ENCODE assay signal across 11 cellular contexts in genomic region chr1:935751-936231, GRCh38. TPM values are rescaled to one million over a fixed set of nuclear protein-coding genes. Genes with fewer than 3 reads are reported as not detected.
DNase-seq lines count a peak whose midpoint lies in the region; ATAC-seq and TF ChIP-seq lines count a peak whose summit lies in the region.
"Had no signal": no experiment of that assay in that cellular context is flagged by ENCODE, and none has a peak within 500 bp of the region (broad histone marks: within the 10 kb centered on the region; RNA-seq: fewer than 3 reads in every experiment).

No MANE protein-coding gene starts in this region.

- no peak overlapping the region for H3K9ac ChIP-seq in skeletal muscle satellite cell (ENCODE audit: low read depth, low read length)

- H3K27me3 ChIP-seq in heart right ventricle = peaks cover 23 to 87% (median 80%) of the 10 kb centered on the region in 7 donors
- no peaks in the 10 kb centered on the region for H3K27me3 ChIP-seq in SJCRH30
- peaks cover 13% of the 10 kb centered on the region for H3K27me3 ChIP-seq in skeletal muscle satellite cell (ENCODE audit: control insufficient read depth, insufficient read depth, low read length)
- no peaks in the 10 kb centered on the region for H3K27me3 ChIP-seq in vagina

- 6 to 13% methylated on average over 30 of the region's 30 CpGs for WGBS in heart right ventricle, 2 donors

- no peak for TF ChIP-seq POLR2A in vagina (IDR thresholded peaks at IDR 0.05)

- H3K9me3 ChIP-seq in heart right ventricle (no peaks in the 10 kb centered on the region), SJCRH30 (replicated peaks) (no peaks in the 10 kb centered on the region), skeletal muscle satellite cell (replicated peaks; ENCODE audit: low read length) (no peaks in the 10 kb centered on the region), vagina (no peaks in the 10 kb centered on the region)
- H3K9me3 ChIP-seq: tibial artery had no signal

- no peaks in the 10 kb centered on the region for H3K36me3 ChIP-seq in heart right ventricle
- no peaks in the 10 kb centered on the region for H3K36me3 ChIP-seq in SJCRH30
- no peaks in the 10 kb centered on the region for H3K36me3 ChIP-seq in skeletal muscle satellite cell (ENCODE audit: insufficient read depth, low read length)
- no peaks in the 10 kb centered on the region for H3K36me3 ChIP-seq in vagina
- H3K36me3 ChIP-seq: tibial artery had no signal

- H3K27ac ChIP-seq in heart right ventricle (no peak overlapping the region), SJCRH30 (peak overlapping the region; percentile 56), vagina (no peak overlapping the region)
- H3K27ac ChIP-seq: tibial artery had no signal

- ATAC-seq in left cardiac atrium = no peak
- no peak for ATAC-seq in heart right ventricle

- intact Hi-C loops in left cardiac atrium (cut with DNase I) = no loop called here
- intact Hi-C loops in heart right ventricle (cut with DNase I) = loop anchor here in 1 of 10 donors (5.0 kb wide), 1 partner anchor 33 kb away; no protein-coding TSS in a partner anchor
- intact Hi-C loops in vagina (cut with DNase I) = no loop called here

- H3K4me1 ChIP-seq in heart right ventricle (peaks cover 3 to 29% (median 21%) of the 10 kb centered on the region in 9 donors), SJCRH30 (peaks cover 70% of the 10 kb centered on the region), skeletal muscle satellite cell (ENCODE audit: control insufficient read depth, insufficient read depth, low read length) (peaks cover 37% of the 10 kb centered on the region), vagina (peaks cover 23% of the 10 kb centered on the region)

- TF ChIP-seq CTCF in heart right ventricle (IDR thresholded peaks at IDR 0.05) (no peak), vagina (IDR thresholded peaks at IDR 0.05) (no peak)

- DNase-seq in left cardiac atrium (peak; percentile 65), heart right ventricle (no peak), SJCRH30 (peak; percentile 98 to 99), KBM-7 (no peak), vagina (ENCODE audit: extremely low spot score in 2 of 2) (no peak)
- DNase-seq: ACHN; NCI-H1048; stimulated activated CD4-positive, alpha-beta T cell treated with anti-CD3 and anti-CD28 coated beads, Interleukin-4, amount 100 ng/mL, for 1 hour; T-helper 1 cell; tibial artery had no signal

- in situ Hi-C loops in KBM-7 (cut with MboI; ENCODE audit: low pct_unique_long_range_greater_than_20kb, low sequenced_read_pairs) = no loop called here

- H3K4me3 ChIP-seq in heart right ventricle = no peak overlapping the region
- H3K4me3 ChIP-seq in SJCRH30 = peak overlapping the region; percentile 44
- no peak overlapping the region for H3K4me3 ChIP-seq in skeletal muscle satellite cell (ENCODE audit: low read length)
- H3K4me3 ChIP-seq in vagina = no peak overlapping the region
- H3K4me3 ChIP-seq: tibial artery had no signal

- H3K4me2 ChIP-seq in skeletal muscle satellite cell (ENCODE audit: low read length) = peak overlapping the region; percentile 45

RNA-seq across cellular contexts. Expression of gene SAMD11, which starts 12.1 kb away (rescaled TPM):
- 1 to 10 TPM; 5.1 to 7.5 TPM for total RNA-seq in left cardiac atrium
- 1 to 10 TPM in 8 of 10 donors, under 1 TPM in 2; 0.87 to 2.2 (median 1.2) TPM for total RNA-seq in heart right ventricle
- 1 to 10 TPM; 1.5 to 2.4 TPM for polyA plus RNA-seq in heart right ventricle
- total RNA-seq in SJCRH30 (2014; rRNA removed; shearing (Covaris generic)) = 39.0 and 39.2 TPM in 2 replicates
- 4.2 and 7.1 TPM in 2 replicates for total RNA-seq in skeletal muscle satellite cell (2012; rRNA removed)
- total RNA-seq in vagina = 33.9 TPM

RNA-seq across cellular contexts. Expression of gene NOC2L, which starts 23.3 kb away (rescaled TPM):
- total RNA-seq in left cardiac atrium (10 to 100 TPM; 38.1 to 48.7 TPM), heart right ventricle (10 to 100 TPM; 38.3 to 52.5 (median 42.6) TPM), vagina (42.5 TPM)
- polyA plus RNA-seq in heart right ventricle = 10 to 100 TPM; 62.5 to 64.8 TPM
- 147 and 150 TPM in 2 replicates for total RNA-seq in SJCRH30 (2014; rRNA removed; shearing (Covaris generic))
- total RNA-seq in skeletal muscle satellite cell (2012; rRNA removed) = 137 and 144 TPM in 2 replicates

RNA-seq across cellular contexts. Expression of gene KLHL17, which starts 24.6 kb away (rescaled TPM):
- total RNA-seq in left cardiac atrium = 1 to 10 TPM; 5.7 to 8.2 TPM
- 1 to 10 TPM; 1.3 to 6.6 (median 3.2) TPM for total RNA-seq in heart right ventricle
- polyA plus RNA-seq in heart right ventricle = 10 to 100 TPM in 1 of 2 donors, 1 to 10 TPM in 1; 7.7 to 10.2 TPM
- 8.4 and 15.1 TPM in 2 replicates for total RNA-seq in SJCRH30 (2014; rRNA removed; shearing (Covaris generic))
- total RNA-seq in skeletal muscle satellite cell (2012; rRNA removed) = 12.7 and 13.9 TPM in 2 replicates
- 19.6 TPM for total RNA-seq in vagina

RNA-seq across cellular contexts. Expression of gene PLEKHN1, which starts 30.5 kb away (rescaled TPM):
- under 1 TPM; 0.38 to 0.50 TPM for total RNA-seq in left cardiac atrium
- under 1 TPM in 2 of 10 donors, not detected in 8; 0.13 to 0.30 TPM for total RNA-seq in heart right ventricle
- polyA plus RNA-seq in heart right ventricle = under 1 TPM; 0.28 to 0.37 TPM
- total RNA-seq in SJCRH30 (2014; rRNA removed; shearing (Covaris generic)) = 0.04 and 0.05 TPM in 2 replicates
- total RNA-seq in skeletal muscle satellite cell (2012; rRNA removed) = 1.3 TPM in 2 replicates
- 15.2 TPM for total RNA-seq in vagina

RNA-seq across cellular contexts. Expression of gene PERM1, which starts 46.1 kb away (rescaled TPM):
- 10 to 100 TPM; 78.9 to 85.5 TPM for total RNA-seq in left cardiac atrium
- total RNA-seq in heart right ventricle = 100 to 1,000 TPM in 8 of 10 donors, 10 to 100 TPM in 2; 66.2 to 238 (median 122) TPM
- 100 to 1,000 TPM in 1 of 2 donors, 10 to 100 TPM in 1; 55.1 to 513 TPM for polyA plus RNA-seq in heart right ventricle
- 0.13 TPM in 1 of 2 replicates, not detected in the other for total RNA-seq in SJCRH30 (2014; rRNA removed; shearing (Covaris generic))
- total RNA-seq in skeletal muscle satellite cell (2012; rRNA removed) = not detected in 2 replicates
- total RNA-seq in vagina = not detected

Comparison
In these comparisons a context has a peak if more than half of its experiments do, and no peak if none do; other contexts are left out.
1. DNase-seq: peak in left cardiac atrium (single experiment) and SJCRH30 (2 of 2); none in heart right ventricle (0 of 2), KBM-7 (single experiment) and vagina (0 of 2).